8 cellular contexts compared by ENCODE assay signal in genomic region chr1:162056043-162056442, GRCh38. TPM values are rescaled to one million over a fixed set of nuclear protein-coding genes. Genes with fewer than 3 reads are reported as not detected.
DNase-seq lines count a peak whose midpoint lies in the region; ATAC-seq and TF ChIP-seq lines count a peak whose summit lies in the region.

No MANE protein-coding gene starts in this region.

- CTCF ChIA-PET in activated CD4-positive, alpha-beta T cell treated with anti-CD3 and anti-CD28 coated beads for 36 hours (lab: Charles Lee) = interaction anchor here (0.6 to 1.6 kb wide), 13 partner anchors 14 to 368 kb away, joined by 3 to 13 read pairs (median 4); partner anchors contain the start of gene NOS1AP

- no peaks in the 10 kb centered on the region for H3K36me3 Mint-ChIP-seq in activated CD4-positive, alpha-beta T cell treated with anti-CD3 and anti-CD28 coated beads for 36 hours (ENCODE audit: low read depth)

- no peaks in the 10 kb centered on the region for H3K4me1 Mint-ChIP-seq in activated CD4-positive, alpha-beta T cell treated with anti-CD3 and anti-CD28 coated beads for 36 hours
- H3K4me1 Mint-ChIP-seq in stimulated activated naive CD8-positive, alpha-beta T cell treated with anti-CD3 and anti-CD28 coated beads, Interleukin-15, amount 100 ng/mL, for 72 hours = no peaks in the 10 kb centered on the region

- no peak overlapping the region for H3K4me3 ChIP-seq in right lobe of liver

- no peak overlapping the region for H3K27ac ChIP-seq in right lobe of liver

- no peaks in the 10 kb centered on the region for H3K9me3 ChIP-seq in right lobe of liver

- H3K36me3 ChIP-seq in right lobe of liver = no peaks in the 10 kb centered on the region

- TF ChIP-seq POLR2A in right lobe of liver (IDR thresholded peaks at IDR 0.05) = no peak

- DNase-seq in GM04504 (ENCODE audit: low read depth) (peak; percentile 38), NCI-H460 (ENCODE audit: extremely low read depth, low read depth) (peak; percentile 73), dermis microvascular lymphatic vessel endothelial cell (ENCODE audit: low read depth in 2 of 2) (peak; percentile 43 to 81), right lobe of liver (peak; percentile 49 to 73 (median 59))
- peak; percentile 68 for DNase-seq in activated CD4-positive, alpha-beta T cell treated with anti-CD3 and anti-CD28 coated beads for 36 hours
- peak; percentile 38 to 45 for DNase-seq in stimulated activated naive CD8-positive, alpha-beta T cell treated with anti-CD3 and anti-CD28 coated beads, Interleukin-15, amount 100 ng/mL, for 72 hours

- H3K27me3 ChIP-seq in right lobe of liver = no peaks in the 10 kb centered on the region

- peaks cover 0 to 6% (median 2%) of the 10 kb centered on the region in 4 donors for H3K4me1 ChIP-seq in right lobe of liver

- ATAC-seq in HG02885 (IDR thresholded peaks at IDR 0.05; ENCODE audit: poor library complexity, unreplicated experiment) (peak; percentile 60), right lobe of liver (peak; percentile 98 to 99 (median 98)), HG03280 (IDR thresholded peaks at IDR 0.05; ENCODE audit: unreplicated experiment) (no peak)
- peak; percentile 84 for ATAC-seq in activated CD4-positive, alpha-beta T cell treated with anti-CD3 and anti-CD28 coated beads for 36 hours
- peak; percentile 90 for ATAC-seq in stimulated activated naive CD8-positive, alpha-beta T cell treated with anti-CD3 and anti-CD28 coated beads, Interleukin-15, amount 100 ng/mL, for 72 hours

- POLR2A ChIA-PET in activated CD4-positive, alpha-beta T cell treated with anti-CD3 and anti-CD28 coated beads for 36 hours (lab: Charles Lee) = no interaction called here

- peak; percentile 84 to 94 (median 90) for TF ChIP-seq CTCF in right lobe of liver (IDR thresholded peaks at IDR 0.05)

- H3K9me3 Mint-ChIP-seq in activated CD4-positive, alpha-beta T cell treated with anti-CD3 and anti-CD28 coated beads for 36 hours (ENCODE audit: low read depth) = no peaks in the 10 kb centered on the region
- no peaks in the 10 kb centered on the region for H3K9me3 Mint-ChIP-seq in stimulated activated naive CD8-positive, alpha-beta T cell treated with anti-CD3 and anti-CD28 coated beads, Interleukin-15, amount 100 ng/mL, for 72 hours

- WGBS in right lobe of liver (ENCODE audit: insufficient coverage, low coverage, low lambda C conversion rate, missing lambda C conversion rate) = 0% methylated on average over 2 of the region's 3 CpGs

- H3K27me3 Mint-ChIP-seq in activated CD4-positive, alpha-beta T cell treated with anti-CD3 and anti-CD28 coated beads for 36 hours = peaks cover 2% of the 10 kb centered on the region
- peaks cover 7% of the 10 kb centered on the region for H3K27me3 Mint-ChIP-seq in stimulated activated naive CD8-positive, alpha-beta T cell treated with anti-CD3 and anti-CD28 coated beads, Interleukin-15, amount 100 ng/mL, for 72 hours

- intact Hi-C loops in activated CD4-positive, alpha-beta T cell treated with anti-CD3 and anti-CD28 coated beads for 36 hours (cut with DNase I, micrococcal nuclease) = loop anchor here (1.0 to 5.0 kb wide), 4 partner anchors 220 to 571 kb away; no protein-coding TSS in a partner anchor
- intact Hi-C loops in right lobe of liver (cut with DNase I) = loop anchor here (5.0 to 10.0 kb wide), 4 partner anchors 219 to 336 kb away; partner anchors contain the start of gene C1orf226 (in 1 of the 2)

- no peak overlapping the region for H3K27ac Mint-ChIP-seq in activated CD4-positive, alpha-beta T cell treated with anti-CD3 and anti-CD28 coated beads for 36 hours
- H3K27ac Mint-ChIP-seq in stimulated activated naive CD8-positive, alpha-beta T cell treated with anti-CD3 and anti-CD28 coated beads, Interleukin-15, amount 100 ng/mL, for 72 hours = no peak overlapping the region

- H3K4me3 Mint-ChIP-seq in activated CD4-positive, alpha-beta T cell treated with anti-CD3 and anti-CD28 coated beads for 36 hours = no peak overlapping the region
- H3K4me3 Mint-ChIP-seq in stimulated activated naive CD8-positive, alpha-beta T cell treated with anti-CD3 and anti-CD28 coated beads, Interleukin-15, amount 100 ng/mL, for 72 hours = no peak overlapping the region

RNA-seq across cellular contexts. Expression of gene NOS1AP, which starts 13.4 kb away (rescaled TPM):
- 0.02 TPM in 1 of 2 replicates, not detected in the other for total RNA-seq in NCI-H460 (2014; rRNA removed; shearing (Covaris generic))
- 0.20 TPM in 1 of 2 replicates, not detected in the other for polyA plus RNA-seq in NCI-H460 (2014; cell fraction: nucleus; rRNA removed)
- under 1 TPM; 0.34 to 0.35 TPM for total RNA-seq in activated CD4-positive, alpha-beta T cell treated with anti-CD3 and anti-CD28 coated beads for 36 hours
- total RNA-seq in dermis microvascular lymphatic vessel endothelial cell = 0.13 TPM in 2 replicates
- 10 to 100 TPM in 3 of 6 experiments, 1 to 10 TPM in 3; 4.7 to 24.8 (median 11.6) TPM for total RNA-seq in right lobe of liver

RNA-seq across cellular contexts. Expression of gene OLFML2B, which starts 32.4 kb away (rescaled TPM):
- total RNA-seq in NCI-H460 (2014; rRNA removed; shearing (Covaris generic)) = not detected in 2 replicates
- polyA plus RNA-seq in NCI-H460 (2014; cell fraction: nucleus; rRNA removed) = not detected in 2 replicates
- total RNA-seq in activated CD4-positive, alpha-beta T cell treated with anti-CD3 and anti-CD28 coated beads for 36 hours = under 1 TPM; 0.14 to 0.28 TPM
- total RNA-seq in dermis microvascular lymphatic vessel endothelial cell = under 0.01 and 0.13 TPM in 2 replicates
- total RNA-seq in right lobe of liver = 1 to 10 TPM in 3 of 6 experiments, under 1 TPM in 3; 0.37 to 2.1 (median 1.3) TPM
